10 cellular contexts compared by ENCODE assay signal in genomic region chr6:99522531-99522930, GRCh38. TPM values are rescaled to one million over a fixed set of nuclear protein-coding genes. Genes with fewer than 3 reads are reported as not detected.
DNase-seq lines count a peak whose midpoint lies in the region; ATAC-seq and TF ChIP-seq lines count a peak whose summit lies in the region.
"Had no signal": no experiment of that assay in that cellular context is flagged by ENCODE, and none has a peak within 500 bp of the region (broad histone marks: within the 10 kb centered on the region; RNA-seq: fewer than 3 reads in every experiment).

No MANE protein-coding gene starts in this region.

- no peak overlapping the region for H4K8ac ChIP-seq in H9 (replicated peaks; ENCODE audit: insufficient read length, low read depth, low read length)

- H2BK5ac ChIP-seq in H9 (ENCODE audit: insufficient read length, low read length) = no peak overlapping the region

- no peak overlapping the region for H3K4ac ChIP-seq in H9 (ENCODE audit: low read depth, low read length)

- H3K36me3 ChIP-seq in hepatocyte (replicated peaks; ENCODE audit: insufficient read depth, low read depth) = no peaks in the 10 kb centered on the region

- no peak overlapping the region for H2AK5ac ChIP-seq in H9 (ENCODE audit: insufficient read length, low read length)

- H3K4me3 ChIP-seq in AG10803 (ENCODE audit: low read length) = no peak overlapping the region
- no peak overlapping the region for H3K4me3 ChIP-seq in hepatocyte

- DNase-seq in AG10803 (ENCODE audit: low read depth) (peak; percentile 67), H9 (no peak), hepatocyte (ENCODE audit: low spot score) (peak; percentile 22), NCI-H128 (lab: John Stamatoyannopoulos, UW; ENCODE audit: unreplicated experiment) (no peak)
- no peak for DNase-seq in activated naive CD8-positive, alpha-beta T cell treated with anti-CD3 and anti-CD28 coated beads, Interleukin-2, amount 50 U/mL, for 24 hours
- DNase-seq in activated T-cell treated with anti-CD3 and anti-CD28 coated beads, Interleukin-2, amount 50 U/mL, for 72 hours = no peak
- DNase-seq: heart left ventricle, NCI-H2107 had no signal

- no peak overlapping the region for H3T11ph ChIP-seq in H9 (ENCODE audit: low read length)

- H3K9me3 ChIP-seq in H9 (ENCODE audit: control insufficient read depth, low read depth, low read length) = no peaks in the 10 kb centered on the region
- H3K9me3 ChIP-seq in hepatocyte (ENCODE audit: low read depth) = no peaks in the 10 kb centered on the region
- H3K9me3 ChIP-seq: heart left ventricle had no signal

- H3K27ac ChIP-seq in H9 (ENCODE audit: insufficient read length, low read depth, low read length) (no peak overlapping the region), hepatocyte (no peak overlapping the region)

- H3K4me1 ChIP-seq in H9 (ENCODE audit: insufficient read depth, low read length) = no peaks in the 10 kb centered on the region
- H3K4me1 ChIP-seq in hepatocyte (ENCODE audit: insufficient read depth) = peaks cover 4% of the 10 kb centered on the region

- peaks cover 0 to 4% of the 10 kb centered on the region in 2 experiments; a peak in 1 of 4 replicates for H3K4me1 Mint-ChIP-seq in H9
- peaks cover 14% of the 10 kb centered on the region for H3K4me1 Mint-ChIP-seq in activated naive CD8-positive, alpha-beta T cell treated with anti-CD3 and anti-CD28 coated beads, Interleukin-2, amount 50 U/mL, for 24 hours
- H3K4me1 Mint-ChIP-seq in activated T-cell treated with anti-CD3 and anti-CD28 coated beads, Interleukin-2, amount 50 U/mL, for 72 hours (ENCODE audit: low read depth) = peaks cover 16% of the 10 kb centered on the region

- H3K14ac ChIP-seq in H9 (ENCODE audit: insufficient read depth, low read length) = no peak overlapping the region

- no peak overlapping the region for H3K56ac ChIP-seq in H9 (ENCODE audit: insufficient read length, low read depth, low read length)

- H3K79me2 ChIP-seq in H9 (ENCODE audit: insufficient read depth, low read length) (no peaks in the 10 kb centered on the region), hepatocyte (peaks cover 20% of the 10 kb centered on the region)

- H3K4me2 ChIP-seq in H9 (ENCODE audit: insufficient read depth, insufficient read length, low read length) (no peak overlapping the region), hepatocyte (peak overlapping the region; percentile 77)

- H2BK20ac ChIP-seq in H9 (ENCODE audit: low read depth, low read length, poor library complexity, severe bottlenecking) = no peak overlapping the region

- H3K4me3 Mint-ChIP-seq in H9 = peak overlapping the region; percentile 46 to 96; a peak in 2 of 5 replicates
- H3K4me3 Mint-ChIP-seq in activated naive CD8-positive, alpha-beta T cell treated with anti-CD3 and anti-CD28 coated beads, Interleukin-2, amount 50 U/mL, for 24 hours = peak overlapping the region; percentile 94
- H3K4me3 Mint-ChIP-seq in activated T-cell treated with anti-CD3 and anti-CD28 coated beads, Interleukin-2, amount 50 U/mL, for 72 hours = no peak overlapping the region

- no peaks in the 10 kb centered on the region for H4K20me1 ChIP-seq in H9 (ENCODE audit: control insufficient read depth, insufficient read depth, insufficient read length)
- no peaks in the 10 kb centered on the region for H4K20me1 ChIP-seq in hepatocyte (ENCODE audit: insufficient read depth, poor library complexity, severe bottlenecking)

- no peaks in the 10 kb centered on the region for H3K23me2 ChIP-seq in H9 (ENCODE audit: insufficient read length, low read depth, low read length, poor library complexity, severe bottlenecking)

- ATAC-seq in activated naive CD8-positive, alpha-beta T cell treated with anti-CD3 and anti-CD28 coated beads, Interleukin-2, amount 50 U/mL, for 24 hours = no peak
- ATAC-seq in activated T-cell treated with anti-CD3 and anti-CD28 coated beads, Interleukin-2, amount 50 U/mL, for 72 hours (replicated peaks in 1 of 2) = no peak
- ATAC-seq in HG03342 (IDR thresholded peaks at IDR 0.05; ENCODE audit: unreplicated experiment) = no peak
- no peak for ATAC-seq in GM18861 (IDR thresholded peaks at IDR 0.05; ENCODE audit: unreplicated experiment)

- H3K9ac ChIP-seq in H9 (ENCODE audit: extremely low read depth, insufficient read length, low read length) = no peak overlapping the region

- H2AFZ ChIP-seq in H9 (ENCODE audit: low read length) (no peak overlapping the region), hepatocyte (no peak overlapping the region)

- H3K79me1 ChIP-seq in H9 (ENCODE audit: insufficient read depth, low read depth, low read length, poor library complexity, severe bottlenecking) = peaks cover 3% of the 10 kb centered on the region

- H3K27me3 Mint-ChIP-seq in H9 (ENCODE audit: low read depth) = no peaks in the 10 kb centered on the region
- peaks cover 1% of the 10 kb centered on the region for H3K27me3 Mint-ChIP-seq in activated naive CD8-positive, alpha-beta T cell treated with anti-CD3 and anti-CD28 coated beads, Interleukin-2, amount 50 U/mL, for 24 hours
- H3K27me3 Mint-ChIP-seq in activated T-cell treated with anti-CD3 and anti-CD28 coated beads, Interleukin-2, amount 50 U/mL, for 72 hours (ENCODE audit: low read depth) = no peaks in the 10 kb centered on the region

- H2BK12ac ChIP-seq in H9 (ENCODE audit: insufficient read length, low read depth, low read length) = no peak overlapping the region

- H2BK15ac ChIP-seq in H9 (ENCODE audit: low read depth, low read length) = no peak overlapping the region

- no peak overlapping the region for H3K23ac ChIP-seq in H9 (ENCODE audit: insufficient read length, low read depth, low read length)

- WGBS in H9 (ENCODE audit: extremely low coverage, insufficient read length, low lambda C conversion rate) = no CpG with 5 or more reads among the region's 4 CpGs
- WGBS in hepatocyte (ENCODE audit: low lambda C conversion rate, missing lambda C conversion rate) = 81% methylated on average over 4 of the region's 4 CpGs

- H3K9me2 ChIP-seq in hepatocyte (replicated peaks; ENCODE audit: insufficient read depth) = no peaks in the 10 kb centered on the region

- no peaks in the 10 kb centered on the region for H3K27me3 ChIP-seq in H9 (ENCODE audit: insufficient read depth, low read length)
- no peaks in the 10 kb centered on the region for H3K27me3 ChIP-seq in hepatocyte
- H3K27me3 ChIP-seq: heart left ventricle had no signal

- H3K27ac Mint-ChIP-seq in H9 = no peak overlapping the region
- no peak overlapping the region for H3K27ac Mint-ChIP-seq in activated naive CD8-positive, alpha-beta T cell treated with anti-CD3 and anti-CD28 coated beads, Interleukin-2, amount 50 U/mL, for 24 hours
- H3K27ac Mint-ChIP-seq in activated T-cell treated with anti-CD3 and anti-CD28 coated beads, Interleukin-2, amount 50 U/mL, for 72 hours = no peak overlapping the region

- no peak overlapping the region for H3K18ac ChIP-seq in H9 (ENCODE audit: insufficient read length, low read depth, low read length)

- H3K9me3 Mint-ChIP-seq in H9 = no peaks in the 10 kb centered on the region
- H3K9me3 Mint-ChIP-seq in activated naive CD8-positive, alpha-beta T cell treated with anti-CD3 and anti-CD28 coated beads, Interleukin-2, amount 50 U/mL, for 24 hours = no peaks in the 10 kb centered on the region
- H3K9me3 Mint-ChIP-seq in activated T-cell treated with anti-CD3 and anti-CD28 coated beads, Interleukin-2, amount 50 U/mL, for 72 hours = no peaks in the 10 kb centered on the region

- no peak for TF ChIP-seq CTCF in AG10803 (conservative IDR thresholded peaks at IDR 0.05; ENCODE audit: low read length)
- TF ChIP-seq CTCF in H9 (conservative IDR thresholded peaks at IDR 0.05) = no peak
- TF ChIP-seq CTCF in hepatocyte (IDR thresholded peaks at IDR 0.05; ENCODE audit: poor library complexity) = no peak

- H2BK120ac ChIP-seq in H9 (ENCODE audit: low read depth, low read length, poor library complexity, severe bottlenecking) = no peak overlapping the region

- H3K36me3 Mint-ChIP-seq in H9 (ENCODE audit: insufficient read depth in 1 of 3, low read depth in 3 of 3) = peaks cover 0 to 12% (median 4%) of the 10 kb centered on the region in 3 experiments; a peak in 6 of 7 replicates
- H3K36me3 Mint-ChIP-seq in activated naive CD8-positive, alpha-beta T cell treated with anti-CD3 and anti-CD28 coated beads, Interleukin-2, amount 50 U/mL, for 24 hours (ENCODE audit: low read depth) = no peaks in the 10 kb centered on the region
- peaks cover 2% of the 10 kb centered on the region in 2 donors for H3K36me3 Mint-ChIP-seq in activated T-cell treated with anti-CD3 and anti-CD28 coated beads, Interleukin-2, amount 50 U/mL, for 72 hours (ENCODE audit: insufficient read depth in 2 of 2)

- no peak overlapping the region for H4K91ac ChIP-seq in H9 (ENCODE audit: insufficient read length, low read depth, low read length)

- H4K5ac ChIP-seq in H9 (ENCODE audit: insufficient read length, low read depth, low read length) = no peak overlapping the region

RNA-seq across cellular contexts. Expression of gene USP45, which starts 7.3 kb away (rescaled TPM):
- total RNA-seq in H9 (2021) = 15.9 and 17.0 TPM in 2 replicates
- 10.3 and 14.2 TPM in 2 replicates for total RNA-seq in hepatocyte
- polyA plus RNA-seq in hepatocyte = 5.8 and 8.8 TPM in 2 replicates
- total RNA-seq in activated T-cell treated with anti-CD3 and anti-CD28 coated beads, Interleukin-2, amount 50 U/mL, for 72 hours = 10 to 100 TPM; 16.7 to 23.7 TPM

RNA-seq across cellular contexts. Expression of gene CCNC, which starts 45.9 kb away (rescaled TPM):
- total RNA-seq in H9 (2021) = 109 and 112 TPM in 2 replicates
- 98.8 and 102 TPM in 2 replicates for total RNA-seq in hepatocyte
- 57.1 and 59.5 TPM in 2 replicates for polyA plus RNA-seq in hepatocyte
- 10 to 100 TPM; 39.7 to 46.6 TPM for total RNA-seq in activated T-cell treated with anti-CD3 and anti-CD28 coated beads, Interleukin-2, amount 50 U/mL, for 72 hours

Comparison
In these comparisons a context has a peak if more than half of its experiments do, and no peak if none do; other contexts are left out.
1. DNase-seq: peak in AG10803 (single experiment) and hepatocyte (single experiment); none in H9 (single experiment), activated naive CD8-positive, alpha-beta T cell treated with anti-CD3 and anti-CD28 coated beads, Interleukin-2, amount 50 U/mL, for 24 hours (single experiment), NCI-H128 (single experiment) and activated T-cell treated with anti-CD3 and anti-CD28 coated beads, Interleukin-2, amount 50 U/mL, for 72 hours (0 of 2).
2. H3K4me3 Mint-ChIP-seq: peak in H9 (2 of 2) and activated naive CD8-positive, alpha-beta T cell treated with anti-CD3 and anti-CD28 coated beads, Interleukin-2, amount 50 U/mL, for 24 hours (single experiment); none in activated T-cell treated with anti-CD3 and anti-CD28 coated beads, Interleukin-2, amount 50 U/mL, for 72 hours (0 of 2).